13 cellular contexts compared by ENCODE assay signal in the genomic region with DNA sequence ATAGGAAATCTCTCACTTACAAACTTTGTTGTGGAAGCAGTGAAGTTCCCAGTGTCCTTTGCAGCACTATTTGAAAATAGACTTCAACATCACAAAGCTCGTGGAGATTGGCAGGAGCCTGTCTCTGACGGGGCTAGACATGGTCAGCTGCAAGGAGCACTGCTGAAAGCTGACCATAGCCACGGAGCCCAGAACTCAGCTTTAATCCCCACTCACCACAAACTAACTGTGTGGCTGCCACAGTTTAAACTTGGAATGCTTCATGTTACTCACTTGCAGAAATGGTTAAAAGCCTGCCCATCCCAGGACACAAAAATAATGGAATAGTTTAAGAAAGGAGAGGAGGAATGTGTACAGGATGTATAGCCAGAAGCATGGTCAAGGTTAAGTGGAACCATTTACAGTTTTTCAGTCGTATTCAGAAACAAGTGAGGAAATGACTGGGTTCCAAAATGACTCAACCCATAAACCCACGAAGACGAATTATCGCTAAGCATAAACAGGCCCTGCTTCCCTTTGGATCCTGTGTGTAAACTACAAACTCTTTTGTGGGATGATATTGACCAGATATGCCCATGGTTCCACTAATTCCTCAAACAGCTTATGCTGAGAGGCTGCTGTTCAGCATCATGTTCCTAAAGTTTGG. TPM values are rescaled to one million over a fixed set of nuclear protein-coding genes. Genes with fewer than 3 reads are reported as not detected.
A peak's percentile ranks its signal among the peaks of the same experiment; 100 is the strongest.
DNase-seq lines count a peak whose midpoint lies in the region; ATAC-seq and TF ChIP-seq lines count a peak whose summit lies in the region.
"Had no signal": no experiment of that assay in that cellular context is flagged by ENCODE, and none has a peak within 500 bp of the region (broad histone marks: within the 10 kb centered on the region; RNA-seq: fewer than 3 reads in every experiment).

No MANE protein-coding gene starts in this region.

- CTCF ChIA-PET in AG04450 (lab: Charles Lee): interaction anchor here (0.9 to 4.6 kb wide), 4 partner anchors 28 to 121 kb away, joined by 4 to 21 read pairs (median 10); partner anchors contain the start of gene MEAF6

- POLR2A ChIA-PET in AG04450 (lab: Yijun Ruan, JAX): interaction anchor here (0.9 kb wide), 2 partner anchors 21 to 115 kb away, joined by 4 read pairs; partner anchors contain the start of gene GNL2

- no peaks in the 10 kb centered on the region for H3K9me3 ChIP-seq in AG04450 (ENCODE audit: control insufficient read depth, insufficient read depth, low read length)

- H3K4me3 Mint-ChIP-seq in HFFc6 (peak overlapping the region; percentile 63), immature natural killer cell (no peak overlapping the region)
- no peak overlapping the region for H3K4me3 Mint-ChIP-seq in activated naive CD8-positive, alpha-beta T cell treated with anti-CD3 and anti-CD28 coated beads for 36 hours
- H3K4me3 Mint-ChIP-seq: CD4-positive, alpha-beta T cell; stimulated activated memory B cell treated with anti-CD40 and anti-IgM and Interleukin-4, amounts not matched to agents 10 μg/mL and 1 μg/mL and 100 μg/mL, for 72 hours had no signal

- H3K27ac ChIP-seq in AG04450 (ENCODE audit: low read depth, low read length) (peak overlapping the region; percentile 76), foreskin keratinocyte (no peak overlapping the region)

- H3K9me3 Mint-ChIP-seq in HFFc6: no peaks in the 10 kb centered on the region
- no peaks in the 10 kb centered on the region for H3K9me3 Mint-ChIP-seq in activated naive CD8-positive, alpha-beta T cell treated with anti-CD3 and anti-CD28 coated beads for 36 hours
- no peaks in the 10 kb centered on the region for H3K9me3 Mint-ChIP-seq in immature natural killer cell
- H3K9me3 Mint-ChIP-seq: CD4-positive, alpha-beta T cell; stimulated activated memory B cell treated with anti-CD40 and anti-IgM and Interleukin-4, amounts not matched to agents 10 μg/mL and 1 μg/mL and 100 μg/mL, for 72 hours had no signal

- no peak for TF ChIP-seq CTCF in AG04450 (IDR thresholded peaks at IDR 0.05; ENCODE audit: low read depth, low read length)
- no peak for TF ChIP-seq CTCF in HFFc6 (IDR thresholded peaks at IDR 0.05)
- no peak for TF ChIP-seq CTCF in foreskin keratinocyte (conservative IDR thresholded peaks at IDR 0.05)

- ATAC-seq in foreskin keratinocyte (peak; percentile 14), GM18868 (IDR thresholded peaks at IDR 0.05; ENCODE audit: unreplicated experiment) (no peak), HG02759 (IDR thresholded peaks at IDR 0.05; ENCODE audit: unreplicated experiment) (no peak)
- ATAC-seq: stimulated activated memory B cell treated with anti-CD40 and anti-IgM and Interleukin-4, amounts not matched to agents 10 μg/mL and 1 μg/mL and 100 μg/mL, for 72 hours had no signal

- peak overlapping the region; percentile 92 for H3K27ac Mint-ChIP-seq in HFFc6
- H3K27ac Mint-ChIP-seq in activated naive CD8-positive, alpha-beta T cell treated with anti-CD3 and anti-CD28 coated beads for 36 hours: peak overlapping the region; percentile 17
- no peak overlapping the region for H3K27ac Mint-ChIP-seq in immature natural killer cell
- H3K27ac Mint-ChIP-seq: CD4-positive, alpha-beta T cell; stimulated activated memory B cell treated with anti-CD40 and anti-IgM and Interleukin-4, amounts not matched to agents 10 μg/mL and 1 μg/mL and 100 μg/mL, for 72 hours had no signal

- no peak overlapping the region for H3K4me3 ChIP-seq in AG04450 (ENCODE audit: low read depth, low read length)

- peaks cover 17% of the 10 kb centered on the region for H3K4me1 ChIP-seq in foreskin keratinocyte

- H3K27me3 Mint-ChIP-seq in HFFc6 (ENCODE audit: insufficient read depth): no peaks in the 10 kb centered on the region
- H3K27me3 Mint-ChIP-seq in activated naive CD8-positive, alpha-beta T cell treated with anti-CD3 and anti-CD28 coated beads for 36 hours: no peaks in the 10 kb centered on the region
- no peaks in the 10 kb centered on the region for H3K27me3 Mint-ChIP-seq in immature natural killer cell (ENCODE audit: low read depth in 3 of 3)
- H3K27me3 Mint-ChIP-seq: CD4-positive, alpha-beta T cell; stimulated activated memory B cell treated with anti-CD40 and anti-IgM and Interleukin-4, amounts not matched to agents 10 μg/mL and 1 μg/mL and 100 μg/mL, for 72 hours had no signal

- H3K4me1 Mint-ChIP-seq in HFFc6 (ENCODE audit: low read depth) (peaks cover 39% of the 10 kb centered on the region), immature natural killer cell (no peaks in the 10 kb centered on the region)
- peaks cover 50% of the 10 kb centered on the region for H3K4me1 Mint-ChIP-seq in activated naive CD8-positive, alpha-beta T cell treated with anti-CD3 and anti-CD28 coated beads for 36 hours
- H3K4me1 Mint-ChIP-seq: stimulated activated memory B cell treated with anti-CD40 and anti-IgM and Interleukin-4, amounts not matched to agents 10 μg/mL and 1 μg/mL and 100 μg/mL, for 72 hours had no signal

- H3K36me3 Mint-ChIP-seq in HFFc6 (ENCODE audit: low read depth) (peaks cover 68% of the 10 kb centered on the region), immature natural killer cell (peaks cover 36 to 74% (median 51%) of the 10 kb centered on the region in 3 donors)
- peaks cover 48% of the 10 kb centered on the region for H3K36me3 Mint-ChIP-seq in activated naive CD8-positive, alpha-beta T cell treated with anti-CD3 and anti-CD28 coated beads for 36 hours

- H3K27me3 ChIP-seq in AG04450 (ENCODE audit: control insufficient read depth, insufficient read depth, low read length) (no peaks in the 10 kb centered on the region), foreskin keratinocyte (no peaks in the 10 kb centered on the region)

- DNase-seq in AG04450 (ENCODE audit: low read depth, low spot score) (peak; percentile 58), HFFc6 (peak; percentile 90), foreskin keratinocyte (peak in 1 of 2 donors; percentile 49), immature natural killer cell (no peak), HK-2 (ENCODE audit: unreplicated experiment) (no peak)
- no peak for DNase-seq in activated naive CD8-positive, alpha-beta T cell treated with anti-CD3 and anti-CD28 coated beads for 36 hours
- DNase-seq: CD4-positive, alpha-beta T cell; hypothalamus had no signal

RNA-seq across cellular contexts. Expression of gene DNALI1, which starts 18.2 kb away (rescaled TPM):
- polyA plus RNA-seq in AG04450 (2011; rRNA removed) (13.1 and 14.2 TPM in 2 replicates), foreskin keratinocyte (0.77 and 1.5 TPM in 2 replicates), immature natural killer cell (not detected)
- polyA minus RNA-seq in AG04450 (2011; rRNA and poly(A)+ RNA removed): 9.9 and 11.3 TPM in 2 replicates
- 1 to 10 TPM; 1.3 to 2.4 (median 1.9) TPM for total RNA-seq in HFFc6 (2021; fragmentation: NEBNext Ultra II Directional; extraction: Animal tissue kit (Norgen Biotek cat#: 25700))
- total RNA-seq in activated naive CD8-positive, alpha-beta T cell treated with anti-CD3 and anti-CD28 coated beads for 36 hours: not detected
- total RNA-seq in foreskin keratinocyte: 0.71 and 0.78 TPM in 2 replicates
- total RNA-seq: CD4-positive, alpha-beta T cell; SK-MEL-5 had no signal

RNA-seq across cellular contexts. Expression of gene GNL2, which starts 20.8 kb away (rescaled TPM):
- polyA plus RNA-seq in AG04450 (2011; rRNA removed) (52.5 and 64.7 TPM in 2 replicates), foreskin keratinocyte (88.2 and 97.2 TPM in 2 replicates), immature natural killer cell (10 to 100 TPM; 29.3 to 55.0 (median 40.8) TPM)
- polyA minus RNA-seq in AG04450 (2011; rRNA and poly(A)+ RNA removed): 71.4 and 86.8 TPM in 2 replicates
- total RNA-seq in HFFc6 (2021; fragmentation: NEBNext Ultra II Directional; extraction: Animal tissue kit (Norgen Biotek cat#: 25700)): 10 to 100 TPM; 48.3 to 61.7 (median 57.0) TPM
- total RNA-seq in activated naive CD8-positive, alpha-beta T cell treated with anti-CD3 and anti-CD28 coated beads for 36 hours: 100 to 1,000 TPM in 1 of 2 experiments, 10 to 100 TPM in 1; 95.8 to 101 TPM
- total RNA-seq in foreskin keratinocyte: 99.9 and 108 TPM in 2 replicates

RNA-seq across cellular contexts. Expression of gene SNIP1, which starts 20.9 kb away (rescaled TPM):
- polyA plus RNA-seq in AG04450 (2011; rRNA removed) (7.8 and 8.9 TPM in 2 replicates), foreskin keratinocyte (5.4 and 6.5 TPM in 2 replicates), immature natural killer cell (10 to 100 TPM in 1 of 3 donors, 1 to 10 TPM in 2; 2.1 to 10.8 (median 3.2) TPM)
- 10.7 and 13.6 TPM in 2 replicates for polyA minus RNA-seq in AG04450 (2011; rRNA and poly(A)+ RNA removed)
- total RNA-seq in HFFc6 (2021; fragmentation: NEBNext Ultra II Directional; extraction: Animal tissue kit (Norgen Biotek cat#: 25700)): 10 to 100 TPM; 15.7 to 19.3 (median 18.0) TPM
- 10 to 100 TPM; 25.2 to 27.6 TPM for total RNA-seq in activated naive CD8-positive, alpha-beta T cell treated with anti-CD3 and anti-CD28 coated beads for 36 hours
- total RNA-seq in foreskin keratinocyte: 9.5 and 10.0 TPM in 2 replicates

RNA-seq across cellular contexts. Expression of gene RSPO1, which starts 59.7 kb away (rescaled TPM):
- polyA plus RNA-seq in AG04450 (2011; rRNA removed) (0.04 TPM in 1 of 2 replicates, not detected in the other), foreskin keratinocyte (not detected in 2 replicates), immature natural killer cell (not detected)
- polyA minus RNA-seq in AG04450 (2011; rRNA and poly(A)+ RNA removed): not detected in 2 replicates
- total RNA-seq in HFFc6 (2021; fragmentation: NEBNext Ultra II Directional; extraction: Animal tissue kit (Norgen Biotek cat#: 25700)): not detected
- not detected for total RNA-seq in activated naive CD8-positive, alpha-beta T cell treated with anti-CD3 and anti-CD28 coated beads for 36 hours
- total RNA-seq in foreskin keratinocyte: not detected in 2 replicates
- total RNA-seq: CD4-positive, alpha-beta T cell; chondrocyte; SK-MEL-5 had no signal

Comparison
In these comparisons a context has a peak if more than half of its experiments do, and no peak if none do; other contexts are left out.
1. DNase-seq: peak in AG04450 (single experiment) and HFFc6 (single experiment); none in activated naive CD8-positive, alpha-beta T cell treated with anti-CD3 and anti-CD28 coated beads for 36 hours (single experiment), immature natural killer cell (0 of 3) and HK-2 (single experiment).
2. H3K27ac Mint-ChIP-seq: peak in HFFc6 (single experiment) and activated naive CD8-positive, alpha-beta T cell treated with anti-CD3 and anti-CD28 coated beads for 36 hours (single experiment); none in immature natural killer cell (0 of 6).